ENCODE assay signal across 2 cellular contexts in genomic region chr5:95958308-95959014, GRCh38.
TF ChIP-seq lines count a peak whose summit lies in the region.

No MANE protein-coding gene starts in this region.

TF ChIP-seq in A549, 52 proteins besides CTCF, POLR2A, EP300 and RAD21:
- TF ChIP-seq RARB (CRISPR knock-in tag; IDR thresholded peaks at IDR 0.05), result no peak

TF ChIP-seq in HepG2, 621 proteins besides CTCF, POLR2A, EP300 and RAD21 (continues in another document):
- TF ChIP-seq FOXA3 (CRISPR knock-in tag; IDR thresholded peaks at IDR 0.05), result peak; percentile 33; the same call in 1 of the 2 replicates
- TF ChIP-seq ARID3A (IDR thresholded peaks at IDR 0.05; ENCODE audit: low read depth, low read length), result 0 out of 2 replicates have a peak, but pooled peaks have one; percentile 29
- TF ChIP-seq JUN (CRISPR knock-in tag; IDR thresholded peaks at IDR 0.05), result no peak
- peak; percentile 44 for TF ChIP-seq SALL1 (CRISPR knock-in tag; IDR thresholded peaks at IDR 0.05)
- no peak; a peak in 1 of 4 replicates for TF ChIP-seq KLF16 (CRISPR knock-in tag; IDR thresholded peaks at IDR 0.05)
- no peak for TF ChIP-seq PRPF4 (IDR thresholded peaks at IDR 0.05; ENCODE audit: low read depth, low read length, poor library complexity, severe bottlenecking)
- no peak for TF ChIP-seq LCORL (IDR thresholded peaks at IDR 0.05)
- TF ChIP-seq LCORL (CRISPR knock-in tag; IDR thresholded peaks at IDR 0.05), result 0 out of 2 replicates have a peak, but pooled peaks have one; percentile 26
- peak; percentile 3; the same call in 1 of the 2 replicates for TF ChIP-seq TBX2 (CRISPR knock-in tag; IDR thresholded peaks at IDR 0.05; ENCODE audit: borderline replicate concordance)
- no peak for TF ChIP-seq NRL (CRISPR knock-in tag; IDR thresholded peaks at IDR 0.05; ENCODE audit: borderline replicate concordance)
- TF ChIP-seq HMG20A (CRISPR knock-in tag; IDR thresholded peaks at IDR 0.05; ENCODE audit: borderline replicate concordance), result no peak
- TF ChIP-seq ARID5B (CRISPR knock-in tag; IDR thresholded peaks at IDR 0.05), result 0 out of 2 replicates have a peak, but pooled peaks have one; percentile 33
- peak; percentile 68 for TF ChIP-seq RBFOX2 (IDR thresholded peaks at IDR 0.05; ENCODE audit: low read depth, low read length)
- TF ChIP-seq ZNF570 (CRISPR knock-in tag; IDR thresholded peaks at IDR 0.05; ENCODE audit: borderline replicate concordance), result no peak
- TF ChIP-seq AGO2 (optimal IDR thresholded peaks at IDR 0.05; ENCODE audit: low read depth, low read length), result peak; percentile 13
- peak; percentile 50; the same call in 1 of the 2 replicates for TF ChIP-seq MLLT10 (CRISPR knock-in tag; IDR thresholded peaks at IDR 0.05)
- no peak for TF ChIP-seq TGIF2 (CRISPR knock-in tag; IDR thresholded peaks at IDR 0.05)
- 0 out of 2 replicates have a peak, but pooled peaks have one; percentile 39 for TF ChIP-seq AFF4 (CRISPR knock-in tag; IDR thresholded peaks at IDR 0.05)
- peak in 1 of 2 experiments; percentile 3; a peak in 1 of 4 replicates for TF ChIP-seq REST (IDR thresholded peaks at IDR 0.05; ENCODE audit: borderline replicate concordance in 1 of 2, low read depth in 1 of 2, low read length in 2 of 2)
- TF ChIP-seq MED1 (CRISPR knock-in tag; IDR thresholded peaks at IDR 0.05), result peak; percentile 47; the same call in 1 of the 2 replicates
- TF ChIP-seq ZNF607 (CRISPR knock-in tag; IDR thresholded peaks at IDR 0.05; ENCODE audit: borderline replicate concordance), result 0 out of 2 replicates have a peak, but pooled peaks have one; percentile 9
- no peak for TF ChIP-seq ZBTB7A (CRISPR knock-in tag; IDR thresholded peaks at IDR 0.05)
- TF ChIP-seq ZNF790 (CRISPR knock-in tag; IDR thresholded peaks at IDR 0.05; ENCODE audit: borderline replicate concordance), result no peak
- no peak for TF ChIP-seq ZMYM4 (CRISPR knock-in tag; IDR thresholded peaks at IDR 0.05)
- TF ChIP-seq SOX13 (IDR thresholded peaks at IDR 0.05), result no peak
- TF ChIP-seq SOX13 (CRISPR knock-in tag; conservative IDR thresholded peaks at IDR 0.05 in 1 of 2, IDR thresholded peaks at IDR 0.05 in 1 of 2), result 0 out of 4 replicates have a peak, but pooled peaks of 1 of the 2 experiments have one; percentile 3
- TF ChIP-seq FOSL2 (CRISPR knock-in tag; IDR thresholded peaks at IDR 0.05), result peak; percentile 40; the same call in 1 of the 2 replicates
- no peak for TF ChIP-seq RFX1 (IDR thresholded peaks at IDR 0.05)
- peak; percentile 59; the same call in 1 of the 2 replicates for TF ChIP-seq POLR2G (IDR thresholded peaks at IDR 0.05; ENCODE audit: low read depth, low read length)
- TF ChIP-seq SNAPC2 (CRISPR knock-in tag; IDR thresholded peaks at IDR 0.05), result no peak
- 0 out of 2 replicates have a peak, but pooled peaks have one; percentile 5 for TF ChIP-seq HOXA5 (CRISPR knock-in tag; IDR thresholded peaks at IDR 0.05)
- TF ChIP-seq IKZF5 (CRISPR knock-in tag; IDR thresholded peaks at IDR 0.05), result 0 out of 2 replicates have a peak, but pooled peaks have one; percentile 46
- 0 out of 2 replicates have a peak, but pooled peaks have one; percentile 53 for TF ChIP-seq ZSCAN20 (CRISPR knock-in tag; IDR thresholded peaks at IDR 0.05; ENCODE audit: borderline replicate concordance)
- no peak for TF ChIP-seq MEIS2 (CRISPR knock-in tag; IDR thresholded peaks at IDR 0.05)
- 0 out of 2 replicates have a peak, but pooled peaks have one; percentile 10 for TF ChIP-seq THRA (CRISPR knock-in tag; IDR thresholded peaks at IDR 0.05; ENCODE audit: borderline replicate concordance)
- 0 out of 2 replicates have a peak, but pooled peaks have one; percentile 2 for TF ChIP-seq KDM5A (IDR thresholded peaks at IDR 0.05; ENCODE audit: borderline replicate concordance, low read length)
- TF ChIP-seq HNRNPH1 (optimal IDR thresholded peaks at IDR 0.05; ENCODE audit: low read depth, low read length), result no peak
- 0 out of 2 replicates have a peak, but pooled peaks have one; percentile 10 for TF ChIP-seq STAG1 (CRISPR knock-in tag; IDR thresholded peaks at IDR 0.05)
- TF ChIP-seq SAP130 (CRISPR knock-in tag; IDR thresholded peaks at IDR 0.05; ENCODE audit: low read depth), result peak; percentile 69
- TF ChIP-seq SIX1 (CRISPR knock-in tag; IDR thresholded peaks at IDR 0.05; ENCODE audit: borderline replicate concordance), result no peak
- TF ChIP-seq GATAD2A (CRISPR knock-in tag; IDR thresholded peaks at IDR 0.05), result peak; percentile 13; the same call in 1 of the 2 replicates
- TF ChIP-seq SRF (IDR thresholded peaks at IDR 0.05; ENCODE audit: low read depth, low read length), result peak; percentile 54
- TF ChIP-seq ZNF224 (CRISPR knock-in tag; IDR thresholded peaks at IDR 0.05), result 0 out of 2 replicates have a peak, but pooled peaks have one; percentile 36
- no peak for TF ChIP-seq NFATC3 (CRISPR knock-in tag; IDR thresholded peaks at IDR 0.05)
- TF ChIP-seq ZNF512 (CRISPR knock-in tag; IDR thresholded peaks at IDR 0.05), result 0 out of 2 replicates have a peak, but pooled peaks have one; percentile 6
- TF ChIP-seq HDAC1 (CRISPR knock-in tag; IDR thresholded peaks at IDR 0.05), result peak; percentile 42
- peak; percentile 47; the same call in 1 of the 2 replicates for TF ChIP-seq SIN3A (IDR thresholded peaks at IDR 0.05; ENCODE audit: borderline replicate concordance, low read depth, low read length)
- TF ChIP-seq ZNF205 (CRISPR knock-in tag; IDR thresholded peaks at IDR 0.05), result peak; percentile 16; the same call in 1 of the 2 replicates
